In the genomic region with DNA sequence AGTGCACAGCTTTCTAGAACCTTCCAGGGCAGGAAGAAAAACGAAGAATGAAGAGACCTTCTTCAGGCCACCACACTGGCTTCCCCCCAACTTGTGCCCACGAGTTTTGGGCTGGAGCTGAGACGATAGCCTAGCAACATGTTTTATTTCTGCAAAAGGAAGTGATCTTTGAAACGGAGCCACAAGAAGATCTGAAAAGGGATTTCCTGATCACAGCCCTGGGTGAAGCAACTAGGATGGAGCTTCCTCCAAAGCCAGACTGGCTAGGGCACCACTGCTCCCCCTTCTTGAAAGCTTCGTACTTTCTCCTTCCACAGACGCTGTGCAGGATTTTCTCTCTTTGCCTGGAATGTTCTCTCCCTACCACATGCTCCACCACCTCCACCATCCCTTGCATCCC, we compare ENCODE assay signal across 15 cellular contexts.
DNase-seq lines count a peak whose midpoint lies in the region; ATAC-seq and TF ChIP-seq lines count a peak whose summit lies in the region.
"Had no signal": no experiment of that assay in that cellular context is flagged by ENCODE, and none has a peak within 500 bp of the region (broad histone marks: within the 10 kb centered on the region; RNA-seq: fewer than 3 reads in every experiment).

No MANE protein-coding gene starts in this region.

- ATAC-seq in upper lobe of left lung (ENCODE audit: low FRiP score in 2 of 2) (no peak), aorta (ENCODE audit: low FRiP score) (no peak)
- ATAC-seq: GM12878, GM23338, HepG2 had no signal

- peaks cover 14 to 27% (median 17%) of the 10 kb centered on the region in 10 experiments for H3K4me1 ChIP-seq in BLaER1 treated with 17β-estradiol and CSF1 and Interleukin-3, amounts not matched to agents 10 nM and 100 nM
- H3K4me1 ChIP-seq in upper lobe of left lung, result peaks cover 0 to 10% (median 0%) of the 10 kb centered on the region in 4 donors
- H3K4me1 ChIP-seq in aorta (ENCODE audit: control insufficient read depth in 1 of 2, insufficient read depth in 2 of 2, low read length in 2 of 2), result no peaks in the 10 kb centered on the region

- no peak overlapping the region; a peak in 1 of 20 replicates for H3K4me3 ChIP-seq in BLaER1 treated with 17β-estradiol and CSF1 and Interleukin-3, amounts not matched to agents 10 nM and 100 nM
- H3K4me3 ChIP-seq in upper lobe of left lung (no peak overlapping the region), aorta (ENCODE audit: low read length in 2 of 2) (no peak overlapping the region)
- H3K4me3 ChIP-seq: GM12878, GM23338 had no signal

- H3K9me3 ChIP-seq in BLaER1 treated with 17β-estradiol and CSF1 and Interleukin-3, amounts not matched to agents 10 nM and 100 nM (replicated peaks in 1 of 11), result no peaks in the 10 kb centered on the region
- H3K9me3 ChIP-seq in upper lobe of left lung (no peaks in the 10 kb centered on the region), aorta (ENCODE audit: control insufficient read depth, low read length) (peaks cover 4% of the 10 kb centered on the region)

- H3K9ac ChIP-seq in BLaER1 treated with 17β-estradiol and CSF1 and Interleukin-3, amounts not matched to agents 10 nM and 100 nM, result peak overlapping the region in 2 of 11 experiments; percentile 33 to 43; a peak in 2 of 22 replicates

- no peak for TF ChIP-seq CTCF in VCaP (conservative IDR thresholded peaks at IDR 0.05)
- TF ChIP-seq CTCF in upper lobe of left lung (IDR thresholded peaks at IDR 0.05), result no peak

- TF ChIP-seq EP300 in upper lobe of left lung (IDR thresholded peaks at IDR 0.05), result no peak

- H3K27ac ChIP-seq in BLaER1 treated with 17β-estradiol and CSF1 and Interleukin-3, amounts not matched to agents 10 nM and 100 nM, result peak overlapping the region in 9 of 11 experiments; percentile 15 to 63 (median 37); a peak in 12 of 22 replicates
- H3K27ac ChIP-seq in VCaP, result peak overlapping the region; percentile 77; the same call in 1 of the 2 replicates
- peak overlapping the region in 2 of 4 donors; percentile 48 to 62 for H3K27ac ChIP-seq in upper lobe of left lung
- no peak overlapping the region for H3K27ac ChIP-seq in aorta (ENCODE audit: low read depth in 1 of 2, low read length in 2 of 2)

- TF ChIP-seq POLR2A in upper lobe of left lung (IDR thresholded peaks at IDR 0.05), result no peak

- intact Hi-C loops in aorta (cut with DNase I), result no loop called here

- peak overlapping the region; percentile 53 to 87 (median 63) for H3K4me2 ChIP-seq in BLaER1 treated with 17β-estradiol and CSF1 and Interleukin-3, amounts not matched to agents 10 nM and 100 nM
- H3K4me2 ChIP-seq: GM23338 had no signal

- 22 to 31% methylated on average over 6 of the region's 6 CpGs for WGBS in upper lobe of left lung, 2 donors
- 40 to 48% methylated on average over 6 of the region's 6 CpGs for WGBS in aorta, 2 donors

- H3K27me3 ChIP-seq in BLaER1 treated with 17β-estradiol and CSF1 and Interleukin-3, amounts not matched to agents 10 nM and 100 nM, result no peaks in the 10 kb centered on the region
- H3K27me3 ChIP-seq in upper lobe of left lung, result no peaks in the 10 kb centered on the region
- peaks cover 0 to 2% of the 10 kb centered on the region in 2 donors for H3K27me3 ChIP-seq in aorta (ENCODE audit: control insufficient read depth in 1 of 2, insufficient read depth in 2 of 2, low read length in 1 of 2)

- no peaks in the 10 kb centered on the region for H3K36me3 ChIP-seq in BLaER1 treated with 17β-estradiol and CSF1 and Interleukin-3, amounts not matched to agents 10 nM and 100 nM
- no peaks in the 10 kb centered on the region for H3K36me3 ChIP-seq in upper lobe of left lung
- H3K36me3 ChIP-seq in aorta (ENCODE audit: control insufficient read depth in 1 of 2, insufficient read depth in 2 of 2, low read length in 1 of 2), result no peaks in the 10 kb centered on the region

- DNase-seq in Ammon's horn (ENCODE audit: low spot score), result peak; percentile 63
- peak; percentile 30 for DNase-seq in midbrain (lab: John Stamatoyannopoulos, UW)
- no peak for DNase-seq in upper lobe of left lung
- no peak for DNase-seq in NCI-H446 (lab: John Stamatoyannopoulos, UW)
- DNase-seq in occipital lobe (lab: John Stamatoyannopoulos, UW), result no peak
- DNase-seq in aorta, result no peak
- DNase-seq: Calu3; CD4-positive, CD25-positive, alpha-beta regulatory T cell; DMS79; H9 had no signal

- no peaks in the 10 kb centered on the region for H4K20me1 ChIP-seq in BLaER1 treated with 17β-estradiol and CSF1 and Interleukin-3, amounts not matched to agents 10 nM and 100 nM

Comparison
In these comparisons a context has a peak if more than half of its experiments do, and no peak if none do; other contexts are left out.
1. DNase-seq: peak in Ammon's horn (single experiment) and midbrain (single experiment); none in upper lobe of left lung (0 of 2), NCI-H446 (0 of 2), occipital lobe (single experiment) and aorta (0 of 2).
2. H3K27ac ChIP-seq: peak in BLaER1 treated with 17β-estradiol and CSF1 and Interleukin-3, amounts not matched to agents 10 nM and 100 nM (9 of 11) and VCaP (single experiment); none in aorta (0 of 2).